1 cellular context compared by ENCODE assay signal in genomic region chr5:103041071-103041676, GRCh38.
TF ChIP-seq lines count a peak whose summit lies in the region.

No MANE protein-coding gene starts in this region.

TF ChIP-seq in endothelial cell of umbilical vein, 7 proteins besides CTCF, POLR2A, EP300 and RAD21 (continued from another document):
- TF ChIP-seq FOS (IDR thresholded peaks at IDR 0.05; ENCODE audit: borderline replicate concordance, insufficient read depth, low read length): no peak
- TF ChIP-seq POLR2AphosphoS5 (IDR thresholded peaks at IDR 0.05; ENCODE audit: insufficient read depth, low read depth, low read length): no peak
- TF ChIP-seq MYC (IDR thresholded peaks at IDR 0.05; ENCODE audit: low read depth, low read length): no peak
